ENCODE assay signal across 17 cellular contexts in the genomic region with DNA sequence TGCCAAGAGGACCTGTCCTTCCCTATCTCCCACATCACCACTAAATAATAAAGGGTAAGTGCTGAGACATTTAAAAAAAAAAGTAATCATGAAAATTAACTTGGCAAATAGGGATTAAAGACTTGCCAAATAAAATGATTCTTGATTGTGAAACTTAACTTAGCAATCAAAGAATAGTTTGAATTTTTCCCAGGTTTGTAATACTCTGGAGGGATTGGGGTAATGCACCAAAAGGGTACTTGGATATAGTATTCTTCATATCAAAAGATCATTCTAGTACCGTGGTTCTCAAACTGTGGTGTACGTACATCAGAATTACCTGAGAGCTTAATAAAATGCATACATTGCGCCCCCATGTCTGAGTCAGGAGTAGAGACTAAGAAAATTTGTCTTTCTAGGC.
"Had no signal": no experiment of that assay in that cellular context is flagged by ENCODE, and none has a peak within 500 bp of the region (broad histone marks: within the 10 kb centered on the region; RNA-seq: fewer than 3 reads in every experiment).

No MANE protein-coding gene starts in this region.

- H3K27ac ChIP-seq: lower lobe of right lung, ovary had no signal

- ATAC-seq: activated naive CD4-positive, alpha-beta T cell treated with anti-CD3 and anti-CD28 coated beads, Interleukin-2, amount 50 U/mL, for 72 hours; heart left ventricle; left colon; lower lobe of right lung; stimulated activated naive B cell treated with anti-CD40 and anti-IgM and Interleukin-4, amounts not matched to agents 10 μg/mL and 1 μg/mL and 100 μg/mL, for 72 hours; T-cell had no signal

- H3K4me1 Mint-ChIP-seq: endodermal cell, nephron progenitor cell had no signal

- H3K27ac Mint-ChIP-seq: activated naive CD4-positive, alpha-beta T cell treated with anti-CD3 and anti-CD28 coated beads, Interleukin-2, amount 50 U/mL, for 72 hours; endodermal cell; nephron progenitor cell; stimulated activated naive B cell treated with anti-CD40 and anti-IgM and Interleukin-4, amounts not matched to agents 10 μg/mL and 1 μg/mL and 100 μg/mL, for 72 hours had no signal

- H3K4me3 ChIP-seq: dorsolateral prefrontal cortex, heart left ventricle, lower lobe of right lung, ovary, thyroid gland had no signal

- DNase-seq: activated CD4-positive, alpha-beta T cell treated with anti-CD3 and anti-CD28 coated beads, Interleukin-2, amount 50 U/mL, for 48 hours; activated T-cell treated with anti-CD3 and anti-CD28 coated beads, Interleukin-2, amount 50 U/mL, for 24 hours; anterior cingulate cortex; dorsolateral prefrontal cortex; endodermal cell; foreskin melanocyte; heart left ventricle; immature natural killer cell; left colon; lower lobe of right lung; nephron progenitor cell; ovary; stimulated activated CD4-positive, alpha-beta T cell treated with anti-CD3 and anti-CD28 coated beads, Interleukin-2, amount 100 ng/mL, for 48 hours; stimulated activated naive B cell treated with anti-CD40 and anti-IgM and Interleukin-4, amounts not matched to agents 10 μg/mL and 1 μg/mL and 100 μg/mL, for 72 hours; T-cell; thyroid gland had no signal

- H3K4me3 Mint-ChIP-seq: activated T-cell treated with anti-CD3 and anti-CD28 coated beads, Interleukin-2, amount 50 U/mL, for 24 hours; endodermal cell; immature natural killer cell; nephron progenitor cell; stimulated activated naive B cell treated with anti-CD40 and anti-IgM and Interleukin-4, amounts not matched to agents 10 μg/mL and 1 μg/mL and 100 μg/mL, for 72 hours; T-cell had no signal

- H3K27me3 Mint-ChIP-seq: activated T-cell treated with anti-CD3 and anti-CD28 coated beads, Interleukin-2, amount 50 U/mL, for 24 hours; stimulated activated naive B cell treated with anti-CD40 and anti-IgM and Interleukin-4, amounts not matched to agents 10 μg/mL and 1 μg/mL and 100 μg/mL, for 72 hours; T-cell had no signal

- H3K36me3 ChIP-seq: ovary had no signal

- H3K27me3 ChIP-seq: dorsolateral prefrontal cortex, heart left ventricle, ovary, thyroid gland had no signal

- H3K9me3 ChIP-seq: heart left ventricle, lower lobe of right lung, ovary, thyroid gland had no signal

- H3K4me1 ChIP-seq: thyroid gland had no signal

- H3K9me3 Mint-ChIP-seq: activated naive CD4-positive, alpha-beta T cell treated with anti-CD3 and anti-CD28 coated beads, Interleukin-2, amount 50 U/mL, for 72 hours; activated T-cell treated with anti-CD3 and anti-CD28 coated beads, Interleukin-2, amount 50 U/mL, for 24 hours; immature natural killer cell; nephron progenitor cell; stimulated activated naive B cell treated with anti-CD40 and anti-IgM and Interleukin-4, amounts not matched to agents 10 μg/mL and 1 μg/mL and 100 μg/mL, for 72 hours had no signal
